15 cellular contexts compared by ENCODE assay signal in genomic region chr10:119111968-119112515, GRCh38. TPM values are rescaled to one million over a fixed set of nuclear protein-coding genes. Genes with fewer than 3 reads are reported as not detected.
A peak's percentile ranks its signal among the peaks of the same experiment; 100 is the strongest.
DNase-seq lines count a peak whose midpoint lies in the region; ATAC-seq and TF ChIP-seq lines count a peak whose summit lies in the region.
"Had no signal": no experiment of that assay in that cellular context is flagged by ENCODE, and none has a peak within 500 bp of the region (broad histone marks: within the 10 kb centered on the region; RNA-seq: fewer than 3 reads in every experiment).

No MANE protein-coding gene starts in this region.

- POLR2A ChIA-PET in AG04449 (lab: Yijun Ruan, JAX), result interaction anchor here (0.7 to 1.4 kb wide), 3 partner anchors 8 to 421 kb away, joined by 3 to 4 read pairs (median 3); partner anchors contain the start of genes DENND10 and EIF3A
- POLR2A ChIA-PET in PC-9 (lab: Charles Lee; ENCODE audit: unreplicated experiment), result interaction anchor here (0.6 to 0.7 kb wide), 2 partner anchors 8 to 67 kb away, joined by 3 read pairs; partner anchors contain the start of gene DENND10
- POLR2A ChIA-PET in A673 (lab: Charles Lee; ENCODE audit: low non-redundant PET), result no interaction called here

- H3F3A ChIP-seq in PC-9 (ENCODE audit: insufficient read depth, low read depth), result peaks cover 34% of the 10 kb centered on the region

- intact Hi-C loops in PC-9 (cut with micrococcal nuclease; ENCODE audit: unreplicated experiment), result loop anchor here (5.0 kb wide), 1 partner anchor 35 kb away; no protein-coding TSS in a partner anchor
- intact Hi-C loops in A673 (cut with micrococcal nuclease; ENCODE audit: unreplicated experiment), result no loop called here

- H3K36me3 ChIP-seq in PC-9 (ENCODE audit: low read depth) (no peaks in the 10 kb centered on the region), A673 (ENCODE audit: insufficient read depth, low read length, poor library complexity, severe bottlenecking) (peaks cover 41% of the 10 kb centered on the region)

- H3K4me3 ChIP-seq in AG04449 (ENCODE audit: low read depth, low read length) (no peak overlapping the region), PC-9 (no peak overlapping the region), A673 (ENCODE audit: low read depth, low read length, poor library complexity, severe bottlenecking) (no peak overlapping the region)
- H3K4me3 ChIP-seq: body of pancreas had no signal

- ATAC-seq in GM21390 (IDR thresholded peaks at IDR 0.05; ENCODE audit: unreplicated experiment), result no peak
- ATAC-seq: body of pancreas; stimulated activated naive CD8-positive, alpha-beta T cell treated with anti-CD3 and anti-CD28 coated beads, Interleukin-15, amount 100 ng/mL, for 72 hours had no signal

- H3K4me1 ChIP-seq in PC-9 (replicated peaks; ENCODE audit: insufficient read depth), result peaks cover 34% of the 10 kb centered on the region
- H3K4me1 ChIP-seq in A673 (ENCODE audit: insufficient read depth, low read length, poor library complexity, severe bottlenecking), result no peaks in the 10 kb centered on the region
- H3K4me1 ChIP-seq: body of pancreas had no signal

- CTCF ChIA-PET in AG04449 (lab: Yijun Ruan, JAX), result no interaction called here
- CTCF ChIA-PET in PC-9 (lab: Charles Lee), result interaction anchor here (0.6 kb wide), 1 partner anchor 94 kb away, joined by 4 read pairs; no protein-coding TSS in a partner anchor
- CTCF ChIA-PET in A673 (lab: Charles Lee), result no interaction called here

- DNase-seq in AG04449 (ENCODE audit: low read depth, low spot score) (peak; percentile 64), ELR (ENCODE audit: low read depth) (peak; percentile 88), PC-9 (no peak), fibroblast of peridontal ligament (ENCODE audit: extremely low read depth) (peak; percentile 77), A673 (ENCODE audit: low spot score) (no peak), C1 segment of cervical spinal cord (lab: John Stamatoyannopoulos, UW) (no peak)
- no peak for DNase-seq in activated T-cell treated with anti-CD3 and anti-CD28 coated beads, Interleukin-2, amount 50 U/mL, for 48 hours
- DNase-seq: body of pancreas; DMS 273 treated with DMSO at 0.1 percent for 48 hours; NCI-H1105 treated with DMSO at 0.1 percent for 48 hours; NCI-H2171; nephron progenitor cell; stimulated activated naive CD8-positive, alpha-beta T cell treated with anti-CD3 and anti-CD28 coated beads, Interleukin-15, amount 100 ng/mL, for 72 hours; T-helper 1 cell had no signal

- no peak overlapping the region for H3K4me2 ChIP-seq in PC-9

- peak overlapping the region; percentile 95 for H3K27ac ChIP-seq in PC-9
- H3K27ac ChIP-seq in A673 (ENCODE audit: low read depth, low read length, poor library complexity, severe bottlenecking), result no peak overlapping the region
- H3K27ac ChIP-seq: body of pancreas had no signal

- H3K27me3 ChIP-seq in PC-9 (ENCODE audit: insufficient read depth, low read depth), result no peaks in the 10 kb centered on the region
- no peaks in the 10 kb centered on the region for H3K27me3 ChIP-seq in A673 (replicated peaks; ENCODE audit: insufficient read depth, low read depth, low read length, poor library complexity)
- H3K27me3 ChIP-seq: body of pancreas had no signal

- no peaks in the 10 kb centered on the region for H3K79me2 ChIP-seq in PC-9 (ENCODE audit: low read depth)

- TF ChIP-seq CTCF in AG04449 (IDR thresholded peaks at IDR 0.05; ENCODE audit: insufficient read depth, low read length, missing control alignments), result no peak
- no peak for TF ChIP-seq CTCF in PC-9 (conservative IDR thresholded peaks at IDR 0.05)
- TF ChIP-seq CTCF in A673 (conservative IDR thresholded peaks at IDR 0.05; ENCODE audit: low read depth, low read length), result no peak

- no peak overlapping the region for H2AFZ ChIP-seq in PC-9

- H4K20me1 ChIP-seq in PC-9 (ENCODE audit: insufficient read depth), result no peaks in the 10 kb centered on the region

- H3K9me3 ChIP-seq in PC-9 (ENCODE audit: insufficient read depth, low read depth) (no peaks in the 10 kb centered on the region), A673 (ENCODE audit: low read depth, low read length, poor library complexity, severe bottlenecking) (no peaks in the 10 kb centered on the region)
- H3K9me3 ChIP-seq: body of pancreas had no signal

- no peaks in the 10 kb centered on the region for H3K9me2 ChIP-seq in PC-9 (ENCODE audit: insufficient read depth)

- no TSS peak for BruUV-seq in PC-9 (replicated peaks; lab: Mats Ljungman, UMichigan)
- BruUV-seq in A673 (replicated peaks; lab: Mats Ljungman, UMichigan), result no TSS peak

RNA-seq across cellular contexts. Expression of gene DENND10, which starts 8.1 kb away (rescaled TPM):
- total RNA-seq in PC-9 (2021), result 30.1 and 31.8 TPM in 2 replicates
- total RNA-seq in A673 (2021), result 41.2 and 55.2 TPM in 2 replicates

RNA-seq across cellular contexts. Expression of gene EIF3A, which starts 31.4 kb away (rescaled TPM):
- total RNA-seq in PC-9 (2021), result 85.5 and 102 TPM in 2 replicates
- total RNA-seq in A673 (2021), result 169 and 181 TPM in 2 replicates

RNA-seq across cellular contexts. Expression of gene SFXN4, which starts 53.5 kb away (rescaled TPM):
- total RNA-seq in PC-9 (2021) (15.4 and 18.3 TPM in 2 replicates), A673 (2021) (67.3 and 72.9 TPM in 2 replicates)

Comparison
In these comparisons a context has a peak if more than half of its experiments do, and no peak if none do; other contexts are left out.
1. DNase-seq: peak in AG04449 (single experiment), ELR (single experiment) and fibroblast of peridontal ligament (single experiment); none in PC-9 (0 of 2), A673 (single experiment), C1 segment of cervical spinal cord (0 of 14) and activated T-cell treated with anti-CD3 and anti-CD28 coated beads, Interleukin-2, amount 50 U/mL, for 48 hours (0 of 2).